ENCODE assay signal across 9 cellular contexts in genomic region chrX:115892787-115893671, GRCh38.
DNase-seq lines count a peak whose midpoint lies in the region; ATAC-seq, FAIRE-seq and TF ChIP-seq lines count a peak whose summit lies in the region.
"Had no signal": no experiment of that assay in that cellular context is flagged by ENCODE, and none has a peak within 500 bp of the region (broad histone marks: within the 10 kb centered on the region; RNA-seq: fewer than 3 reads in every experiment).

No MANE protein-coding gene starts in this region.

- H3K4me3 ChIP-seq in K562 (no peak overlapping the region), HepG2 (replicated peaks in 1 of 3; ENCODE audit: insufficient read depth in 1 of 3, low read depth in 2 of 3, low read length in 3 of 3) (peak overlapping the region; percentile 54 to 74 (median 63))

- CTCF ChIA-PET in K562 (lab: Yijun Ruan, JAX; ENCODE audit: low intra/inter-chr PET ratio): no interaction called here
- CTCF ChIA-PET in HepG2 (lab: Yijun Ruan, JAX; ENCODE audit: low intra/inter-chr PET ratio, low total read pairs): no interaction called here

- H3K4me1 ChIP-seq in K562 (replicated peaks in 1 of 2; ENCODE audit: control insufficient read depth in 2 of 2, insufficient read depth in 2 of 2, low read length in 2 of 2) (peaks cover 9 to 11% of the 10 kb centered on the region in 2 experiments; a peak in 4 of 5 replicates), HepG2 (ENCODE audit: insufficient read depth, low read length) (peaks cover 39% of the 10 kb centered on the region)

- H3K9ac ChIP-seq in K562 (ENCODE audit: insufficient read depth in 1 of 2, low read depth in 2 of 2, low read length in 2 of 2) (no peak overlapping the region), HepG2 (ENCODE audit: insufficient read depth, low read depth, low read length) (peak overlapping the region; percentile 71)

- BruUV-seq in K562 (replicated peaks; lab: Mats Ljungman, UMichigan) (no TSS peak), HepG2 (replicated peaks; lab: Mats Ljungman, UMichigan) (no TSS peak)

- POLR2A ChIA-PET in K562 (lab: Yijun Ruan, JAX): no interaction called here
- POLR2A ChIA-PET in HepG2 (lab: Yijun Ruan, JAX): no interaction called here

- intact Hi-C loops in K562 (cut with micrococcal nuclease): no loop called here
- intact Hi-C loops in HepG2 (cut with micrococcal nuclease; ENCODE audit: unreplicated experiment): no loop called here

- no peaks in the 10 kb centered on the region for H4K20me1 ChIP-seq in K562 (replicated peaks; ENCODE audit: control insufficient read depth, insufficient read depth, low read length)
- no peaks in the 10 kb centered on the region for H4K20me1 ChIP-seq in HepG2 (ENCODE audit: insufficient read depth, low read length)

- peak; percentile 63 for FAIRE-seq in K562 (lab: Jason Lieb, UNC)
- FAIRE-seq in HepG2 (lab: Jason Lieb, UNC): peak; percentile 84
- FAIRE-seq: A204.1 had no signal

- H3K9me3 ChIP-seq in K562 (replicated peaks; ENCODE audit: control insufficient read depth, insufficient read depth, low read depth, low read length) (no peaks in the 10 kb centered on the region), HepG2 (ENCODE audit: low read length) (no peaks in the 10 kb centered on the region)

- ATAC-seq in HG02678 (IDR thresholded peaks at IDR 0.05; ENCODE audit: unreplicated experiment): peak; percentile 62
- peak; percentile 89 for ATAC-seq in K562
- ATAC-seq in HepG2: peak; percentile 88

- H3K36me3 ChIP-seq in K562 (ENCODE audit: control insufficient read depth, insufficient read depth, low read length) (no peaks in the 10 kb centered on the region), HepG2 (replicated peaks in 1 of 2; ENCODE audit: control insufficient read depth in 1 of 2, insufficient read depth in 2 of 2, low read length in 2 of 2) (no peaks in the 10 kb centered on the region)

- no peak for TF ChIP-seq EP300 in K562 (IDR thresholded peaks at IDR 0.05; ENCODE audit: low read length)
- peak in 1 of 2 experiments; percentile 46; a peak in 1 of 4 replicates for TF ChIP-seq EP300 in HepG2 (IDR thresholded peaks at IDR 0.05; ENCODE audit: low read depth in 2 of 2, low read length in 2 of 2)
- TF ChIP-seq EP300 in HepG2 (CRISPR knock-in tag; IDR thresholded peaks at IDR 0.05; ENCODE audit: borderline replicate concordance): peak; percentile 55; the same call in 1 of the 2 replicates

- H3K9me1 ChIP-seq in K562 (ENCODE audit: control insufficient read depth, insufficient read depth, low read length): no peaks in the 10 kb centered on the region

- H3K79me2 ChIP-seq in K562 (ENCODE audit: control insufficient read depth, insufficient read depth, low read length): no peaks in the 10 kb centered on the region
- no peaks in the 10 kb centered on the region for H3K79me2 ChIP-seq in HepG2 (ENCODE audit: insufficient read depth, low read length)

- in situ Hi-C loops in K562 (cut with MboI): loop anchor here (25.0 kb wide), 1 partner anchor 206 kb away; no protein-coding TSS in a partner anchor
- in situ Hi-C loops in HepG2 (cut with HindIII; ENCODE audit: extremely low pct_ligation_motif_present, low pct_unique_long_range_greater_than_20kb): no loop called here

- DNase-seq in NCI-H1105 treated with DMSO at 0.1 percent for 48 hours (lab: John Stamatoyannopoulos, UW) (peak; percentile 51), NCI-H1105 (lab: John Stamatoyannopoulos, UW) (no peak), NCI-H187 treated with DMSO at 0.1 percent for 48 hours (lab: John Stamatoyannopoulos, UW) (peak; percentile 24), K562 (ENCODE audit: extremely low read depth in 1 of 4, low spot score in 3 of 4) (peak; percentile 35 to 63 (median 45)), HepG2 (ENCODE audit: low spot score) (peak; percentile 73), AML-193 (lab: John Stamatoyannopoulos, UW) (no peak)
- DNase-seq in activated CD4-positive, CD25-positive, alpha-beta regulatory T cell treated with anti-CD3 and anti-CD28 coated beads, Interleukin-2, amount 50 U/mL, for 72 hours: no peak

- TF ChIP-seq CTCF in K562 (IDR thresholded peaks at IDR 0.05 in 2 of 3, conservative IDR thresholded peaks at IDR 0.05 in 1 of 3; ENCODE audit: insufficient read depth in 2 of 3, low read depth in 1 of 3, low read length in 3 of 3) (peak; percentile 29 to 64 (median 55); a peak in 5 of 6 replicates), HepG2 (CRISPR knock-in tag; IDR thresholded peaks at IDR 0.05) (peak; percentile 92)

- H3K4me2 ChIP-seq in K562 (ENCODE audit: insufficient read depth, low read length): peak overlapping the region; percentile 63
- peak overlapping the region; percentile 80 for H3K4me2 ChIP-seq in HepG2 (ENCODE audit: low read depth, low read length)

- WGBS in K562 (ENCODE audit: insufficient coverage, low coverage, missing lambda C conversion rate): 4% methylated on average over 9 of the region's 13 CpGs
- WGBS in HepG2 (ENCODE audit: low lambda C conversion rate): 0% methylated on average over 1 of the region's 13 CpGs

- H2AFZ ChIP-seq in K562 (ENCODE audit: low read depth, low read length): peak overlapping the region; percentile 77
- peak overlapping the region; percentile 15 for H2AFZ ChIP-seq in HepG2 (ENCODE audit: low read length)

- TF ChIP-seq POLR2A in K562 (conservative IDR thresholded peaks at IDR 0.05): no peak
- no peak for TF ChIP-seq POLR2A in HepG2 (IDR thresholded peaks at IDR 0.05; ENCODE audit: insufficient read depth in 1 of 2, low read depth in 2 of 2, low read length in 2 of 2)

- H3K27me3 ChIP-seq in K562 (ENCODE audit: control insufficient read depth in 2 of 2, insufficient read depth in 2 of 2, low read length in 2 of 2) (no peaks in the 10 kb centered on the region), HepG2 (ENCODE audit: control insufficient read depth in 1 of 2, insufficient read depth in 2 of 2, low read length in 2 of 2) (no peaks in the 10 kb centered on the region; a peak in 1 of 5 replicates)

- H3K27ac ChIP-seq in K562 (ENCODE audit: extremely low read depth, low read depth, low read length): peak overlapping the region; percentile 39; the same call in 2 of the 3 replicates
- H3K27ac ChIP-seq in HepG2 (ENCODE audit: extremely low read length, insufficient read depth, low read length): peak overlapping the region; percentile 58

- peak; percentile 75 to 76 for TF ChIP-seq RAD21 in K562 (CRISPR knock-in tag; conservative IDR thresholded peaks at IDR 0.05 in 1 of 2, IDR thresholded peaks at IDR 0.05 in 1 of 2)
- TF ChIP-seq RAD21 in HepG2 (CRISPR knock-in tag; IDR thresholded peaks at IDR 0.05): peak; percentile 80

TF ChIP-seq in K562, 482 proteins besides CTCF, POLR2A, EP300 and RAD21 (continues in another document):
- TF ChIP-seq NCOA6 (IDR thresholded peaks at IDR 0.05) (no peak), RAD51 (IDR thresholded peaks at IDR 0.05; ENCODE audit: borderline replicate concordance, low read depth) (no peak), ATF1 (CRISPR knock-in tag; IDR thresholded peaks at IDR 0.05) (no peak), ATF1 (tag; IDR thresholded peaks at IDR 0.05) (no peak; the same call in 1 of the 2 replicates), DPF2 (IDR thresholded peaks at IDR 0.05) (0 out of 2 replicates have a peak, but pooled peaks have one; percentile 27), ZNF57 (CRISPR knock-in tag; IDR thresholded peaks at IDR 0.05) (no peak), ZNF766 (CRISPR knock-in tag; conservative IDR thresholded peaks at IDR 0.05) (no peak), GABPA (tag; conservative IDR thresholded peaks at IDR 0.05; ENCODE audit: low read depth) (peak; percentile 81), TSC22D4 (tag; IDR thresholded peaks at IDR 0.05) (no peak), ZNF589 (CRISPR knock-in tag; IDR thresholded peaks at IDR 0.05; ENCODE audit: low read depth) (no peak), MNT (conservative IDR thresholded peaks at IDR 0.05) (0 out of 4 replicates have a peak, but pooled peaks of 1 of the 2 experiments have one; percentile 27)

TF ChIP-seq in HepG2, 621 proteins besides CTCF, POLR2A, EP300 and RAD21 (continues in another document):
- no peak for TF ChIP-seq SOX13 (IDR thresholded peaks at IDR 0.05)
- peak in 1 of 2 experiments; percentile 41; a peak in 1 of 4 replicates for TF ChIP-seq SOX13 (CRISPR knock-in tag; conservative IDR thresholded peaks at IDR 0.05 in 1 of 2, IDR thresholded peaks at IDR 0.05 in 1 of 2)
- TF ChIP-seq PRPF4 (IDR thresholded peaks at IDR 0.05; ENCODE audit: low read depth, low read length, poor library complexity, severe bottlenecking): peak; percentile 88
- no peak for TF ChIP-seq ZNF800 (CRISPR knock-in tag; IDR thresholded peaks at IDR 0.05)
- TF ChIP-seq ZNF543 (CRISPR knock-in tag; IDR thresholded peaks at IDR 0.05): no peak
- peak; percentile 26; the same call in 1 of the 2 replicates for TF ChIP-seq HCFC1 (IDR thresholded peaks at IDR 0.05; ENCODE audit: low read depth, low read length)
- TF ChIP-seq PHF5A (CRISPR knock-in tag; IDR thresholded peaks at IDR 0.05; ENCODE audit: low read depth, unreplicated experiment): peak; percentile 44
- TF ChIP-seq ERF (CRISPR knock-in tag; IDR thresholded peaks at IDR 0.05): peak; percentile 68
- TF ChIP-seq RBAK (CRISPR knock-in tag; IDR thresholded peaks at IDR 0.05): no peak
- no peak for TF ChIP-seq ZNF713 (CRISPR knock-in tag; IDR thresholded peaks at IDR 0.05)
- 0 out of 2 replicates have a peak, but pooled peaks have one; percentile 38 for TF ChIP-seq SMAD1 (CRISPR knock-in tag; IDR thresholded peaks at IDR 0.05; ENCODE audit: borderline replicate concordance, low read depth)
- TF ChIP-seq FOXK2 (IDR thresholded peaks at IDR 0.05): no peak
- TF ChIP-seq ZNF670 (CRISPR knock-in tag; IDR thresholded peaks at IDR 0.05; ENCODE audit: borderline replicate concordance): no peak
- TF ChIP-seq KLF11 (CRISPR knock-in tag; IDR thresholded peaks at IDR 0.05): no peak
- TF ChIP-seq GATAD1 (CRISPR knock-in tag; IDR thresholded peaks at IDR 0.05): peak; percentile 66; the same call in 1 of the 2 replicates
- TF ChIP-seq ZNF598 (CRISPR knock-in tag; IDR thresholded peaks at IDR 0.05; ENCODE audit: borderline replicate concordance): no peak
- TF ChIP-seq ZNF781 (CRISPR knock-in tag; IDR thresholded peaks at IDR 0.05; ENCODE audit: borderline replicate concordance, not compliant biosample characterization): no peak

Comparison
In these comparisons a context has a peak if more than half of its experiments do, and no peak if none do; other contexts are left out.
1. DNase-seq: peak in NCI-H1105 treated with DMSO at 0.1 percent for 48 hours (single experiment), NCI-H187 treated with DMSO at 0.1 percent for 48 hours (single experiment), K562 (4 of 4) and HepG2 (single experiment); none in NCI-H1105 (single experiment), activated CD4-positive, CD25-positive, alpha-beta regulatory T cell treated with anti-CD3 and anti-CD28 coated beads, Interleukin-2, amount 50 U/mL, for 72 hours (single experiment) and AML-193 (0 of 2).
2. Peak in every context shown above with its lines, with median percentiles within 50 percentile points of each other: ATAC-seq.